In the genomic region with DNA sequence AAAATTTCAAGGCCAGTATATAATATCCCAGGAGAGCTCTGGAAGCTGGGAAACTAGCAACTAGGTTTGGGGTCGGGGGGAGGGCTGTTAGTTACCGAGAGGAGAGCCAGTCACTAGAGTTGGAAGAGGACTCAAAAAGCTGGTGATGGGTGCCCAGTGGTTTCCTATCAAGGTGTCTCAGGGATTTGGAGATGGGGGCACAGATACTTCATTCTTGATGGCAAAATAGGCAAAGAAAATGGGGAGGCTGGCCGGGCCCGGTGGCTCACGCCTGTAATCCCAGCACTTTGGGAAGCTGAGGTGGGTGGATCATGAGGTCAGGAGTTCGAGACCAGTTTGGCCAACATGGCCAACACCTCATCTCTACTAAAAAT, we compare ENCODE assay signal across 8 cellular contexts. TPM values are rescaled to one million over a fixed set of nuclear protein-coding genes. Genes with fewer than 3 reads are reported as not detected.
A peak's percentile ranks its signal among the peaks of the same experiment; 100 is the strongest.
DNase-seq lines count a peak whose midpoint lies in the region; ATAC-seq and TF ChIP-seq lines count a peak whose summit lies in the region.

No MANE protein-coding gene starts in this region.

- no peak overlapping the region for H2AFZ ChIP-seq in neuron (ENCODE audit: low read depth, low read length)

- peak overlapping the region; percentile 97 to 100 for H3K27ac Mint-ChIP-seq in effector memory CD8-positive, alpha-beta T cell

- no peaks in the 10 kb centered on the region for H3K9me3 Mint-ChIP-seq in effector memory CD8-positive, alpha-beta T cell

- H3K27ac ChIP-seq in C4-2B, result peak overlapping the region; percentile 91

- H3K9ac ChIP-seq in NT2/D1 (ENCODE audit: insufficient read length, low read depth), result peak overlapping the region; percentile 81

- H3K4me1 Mint-ChIP-seq in effector memory CD8-positive, alpha-beta T cell (ENCODE audit: low read depth in 2 of 2), result peaks cover 52 to 59% of the 10 kb centered on the region in 2 donors

- no peaks in the 10 kb centered on the region for H3K9me3 ChIP-seq in NT2/D1 (ENCODE audit: insufficient read depth, low read length)
- no peaks in the 10 kb centered on the region for H3K9me3 ChIP-seq in neuron (ENCODE audit: low read length)

- peaks cover 65% of the 10 kb centered on the region for H3K36me3 Mint-ChIP-seq in effector memory CD8-positive, alpha-beta T cell (ENCODE audit: insufficient read depth)

- DNase-seq in NT2/D1 (ENCODE audit: low read depth, low spot score), result no peak
- DNase-seq in effector memory CD8-positive, alpha-beta T cell, result no peak
- no peak for DNase-seq in COR-L47 (lab: John Stamatoyannopoulos, UW)
- DNase-seq in SHP77 treated with DMSO at 0.1 percent for 48 hours (lab: John Stamatoyannopoulos, UW), result no peak
- DNase-seq in sciatic nerve (ENCODE audit: low spot score), result no peak

- no peak for TF ChIP-seq CTCF in C4-2B (conservative IDR thresholded peaks at IDR 0.05)

- H3K4me3 ChIP-seq in NT2/D1 (ENCODE audit: insufficient read length, low read depth) (peak overlapping the region; percentile 58), neuron (ENCODE audit: low read length) (peak overlapping the region; percentile 78)

- peaks cover 62% of the 10 kb centered on the region for H3K36me3 ChIP-seq in NT2/D1 (ENCODE audit: insufficient read depth, insufficient read length, low read length)
- peaks cover 42% of the 10 kb centered on the region for H3K36me3 ChIP-seq in neuron (ENCODE audit: insufficient read depth, low read length)

- intact Hi-C loops in sciatic nerve (cut with DNase I), result no loop called here

- no peak for ATAC-seq in effector memory CD8-positive, alpha-beta T cell (replicated peaks)
- ATAC-seq in HG03097 (IDR thresholded peaks at IDR 0.05; ENCODE audit: low FRiP score, unreplicated experiment) (no peak), sciatic nerve (no peak)

- H3K4me3 Mint-ChIP-seq in effector memory CD8-positive, alpha-beta T cell, result peak overlapping the region; percentile 85 to 89

- H3K27me3 Mint-ChIP-seq in effector memory CD8-positive, alpha-beta T cell, result no peaks in the 10 kb centered on the region

- H3K27me3 ChIP-seq in NT2/D1 (ENCODE audit: insufficient read depth, insufficient read length) (no peaks in the 10 kb centered on the region), neuron (ENCODE audit: insufficient read depth, low read length) (no peaks in the 10 kb centered on the region)

- peaks cover 2% of the 10 kb centered on the region for H3K4me1 ChIP-seq in NT2/D1 (ENCODE audit: insufficient read depth, insufficient read length)
- peaks cover 19% of the 10 kb centered on the region for H3K4me1 ChIP-seq in neuron (ENCODE audit: insufficient read depth, low read length)

RNA-seq across cellular contexts. Expression of a gene that starts 0.8 kb away (rescaled TPM):
- 107 TPM for total RNA-seq in sciatic nerve

RNA-seq across cellular contexts. Expression of a gene that starts 6.3 kb away (rescaled TPM):
- 107 TPM for total RNA-seq in sciatic nerve

RNA-seq across cellular contexts. Expression of a gene that starts 8.2 kb away (rescaled TPM):
- total RNA-seq in sciatic nerve, result 30.2 TPM

RNA-seq across cellular contexts. Expression of a gene that starts 20.0 kb away (rescaled TPM):
- total RNA-seq in sciatic nerve, result 1.5 TPM

RNA-seq across cellular contexts. Expression of a gene that starts 42.8 kb away (rescaled TPM):
- 6.5 TPM for total RNA-seq in sciatic nerve
